ENCODE assay signal across 8 cellular contexts in genomic region chr7:50595538-50596102, GRCh38. TPM values are rescaled to one million over a fixed set of nuclear protein-coding genes. Genes with fewer than 3 reads are reported as not detected.
DNase-seq lines count a peak whose midpoint lies in the region; ATAC-seq and TF ChIP-seq lines count a peak whose summit lies in the region.

No MANE protein-coding gene starts in this region.

- peak; percentile 29 for ATAC-seq in GM18498 (IDR thresholded peaks at IDR 0.05; ENCODE audit: unreplicated experiment)
- ATAC-seq in HG03159 (IDR thresholded peaks at IDR 0.05; ENCODE audit: unreplicated experiment): peak; percentile 24

- H3K36me3 ChIP-seq in esophagus muscularis mucosa: peaks cover 21 to 88% (median 71%) of the 10 kb centered on the region in 4 donors

- TF ChIP-seq CTCF in AG10803 (conservative IDR thresholded peaks at IDR 0.05; ENCODE audit: low read length) (peak; percentile 70), esophagus muscularis mucosa (IDR thresholded peaks at IDR 0.05) (peak; percentile 41 to 58 (median 47)), nephron progenitor cell (IDR thresholded peaks at IDR 0.05) (peak; percentile 7)

- H3K4me3 Mint-ChIP-seq in nephron progenitor cell: no peak overlapping the region

- no peak overlapping the region for H3K27ac ChIP-seq in esophagus muscularis mucosa (replicated peaks in 1 of 4)

- H3K27me3 Mint-ChIP-seq in nephron progenitor cell (ENCODE audit: low read depth, poor library complexity): no peaks in the 10 kb centered on the region

- peaks cover 13% of the 10 kb centered on the region for H3K4me1 Mint-ChIP-seq in nephron progenitor cell

- H3K4me3 ChIP-seq in AG10803 (ENCODE audit: low read length) (no peak overlapping the region), esophagus muscularis mucosa (no peak overlapping the region)

- TF ChIP-seq POLR2A in esophagus muscularis mucosa (IDR thresholded peaks at IDR 0.05; ENCODE audit: low read depth): no peak

- no peak overlapping the region for H3K27ac Mint-ChIP-seq in nephron progenitor cell

- 61% methylated on average over 4 of the region's 4 CpGs for WGBS in esophagus muscularis mucosa

- no peaks in the 10 kb centered on the region for H3K27me3 ChIP-seq in esophagus muscularis mucosa

- TF ChIP-seq EP300 in esophagus muscularis mucosa (IDR thresholded peaks at IDR 0.05): no peak

- DNase-seq in AG10803 (ENCODE audit: low read depth) (peak; percentile 76), RKO (ENCODE audit: low spot score) (peak; percentile 64), esophagus muscularis mucosa (ENCODE audit: extremely low spot score) (no peak), nephron progenitor cell (no peak), OCI-M2 (lab: John Stamatoyannopoulos, UW; ENCODE audit: unreplicated experiment) (no peak), COLO829 (ENCODE audit: low spot score) (no peak)

- H3K9me3 Mint-ChIP-seq in nephron progenitor cell: peaks cover 1% of the 10 kb centered on the region

- H3K36me3 Mint-ChIP-seq in nephron progenitor cell (ENCODE audit: low read depth): peaks cover 74% of the 10 kb centered on the region

- no peaks in the 10 kb centered on the region for H3K9me3 ChIP-seq in esophagus muscularis mucosa

- intact Hi-C loops in esophagus muscularis mucosa (cut with DNase I): loop anchor here (5.0 to 10.0 kb wide), 2 partner anchors 82 to 559 kb away; no protein-coding TSS in a partner anchor

- H3K4me1 ChIP-seq in esophagus muscularis mucosa: peaks cover 0 to 9% (median 1%) of the 10 kb centered on the region in 4 donors

RNA-seq across cellular contexts. Expression of gene DDC, which starts 30.4 kb away (rescaled TPM):
- total RNA-seq in esophagus muscularis mucosa: not detected

Comparison
In these comparisons a context has a peak if more than half of its experiments do, and no peak if none do; other contexts are left out.
1. DNase-seq: peak in AG10803 (single experiment) and RKO (single experiment); none in esophagus muscularis mucosa (single experiment), nephron progenitor cell (single experiment), OCI-M2 (single experiment) and COLO829 (single experiment).
2. CTCF ChIP-seq: peak in every context shown above with its lines; median percentile 70 in AG10803; 47 in esophagus muscularis mucosa; 7 in nephron progenitor cell.